In the genomic region with DNA sequence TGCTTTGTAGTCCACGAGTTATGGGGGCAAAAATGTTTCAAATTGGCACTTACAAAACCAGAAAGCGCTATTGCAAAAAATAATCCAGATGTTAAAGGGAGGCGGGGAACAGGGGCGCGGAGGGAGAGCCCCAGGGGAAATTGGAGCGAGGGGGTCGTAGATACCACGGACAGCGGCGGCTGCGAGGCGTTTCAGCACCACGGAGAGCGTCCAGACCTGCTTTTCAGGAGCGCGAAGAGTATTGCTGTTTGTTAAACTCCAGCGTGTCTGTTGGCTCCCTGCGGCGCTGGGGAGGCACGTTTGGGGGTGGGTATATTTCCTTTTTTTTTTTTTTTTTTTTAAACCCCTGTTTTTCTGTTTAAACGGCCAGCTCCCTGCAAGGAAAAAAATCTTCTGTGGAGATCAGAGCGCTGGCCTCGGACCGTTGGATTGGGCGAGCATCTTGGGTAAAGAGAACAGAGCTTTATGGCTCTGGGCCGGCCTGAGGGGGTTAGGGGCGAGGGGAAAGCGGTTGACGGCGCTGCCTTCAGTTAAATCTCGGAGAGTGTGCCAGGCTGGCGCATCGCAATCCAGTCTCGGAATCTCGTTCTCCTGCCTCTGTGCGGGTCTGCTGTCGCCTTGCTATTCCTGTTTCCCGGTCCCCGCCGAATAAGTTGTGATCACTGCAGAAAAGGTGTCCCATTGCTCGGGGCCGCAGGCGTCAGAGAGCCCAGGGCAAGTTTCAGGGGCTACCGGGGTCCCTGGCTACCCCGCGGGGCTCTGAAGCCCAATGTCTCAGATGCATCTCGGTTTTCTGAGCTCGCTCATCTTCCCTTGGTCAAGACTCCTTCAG, we compare ENCODE assay signal across 1 cellular context.
TF ChIP-seq lines count a peak whose summit lies in the region.

A gene (minus strand): TSS at position 288 of the 832 bp plus-strand sequence. CDS start 302 bp downstream, outside the sequence.

TF ChIP-seq in HepG2, 621 proteins besides CTCF, POLR2A, EP300 and RAD21 (continued from another document and continues in another):
- TF ChIP-seq, protein P1, sequence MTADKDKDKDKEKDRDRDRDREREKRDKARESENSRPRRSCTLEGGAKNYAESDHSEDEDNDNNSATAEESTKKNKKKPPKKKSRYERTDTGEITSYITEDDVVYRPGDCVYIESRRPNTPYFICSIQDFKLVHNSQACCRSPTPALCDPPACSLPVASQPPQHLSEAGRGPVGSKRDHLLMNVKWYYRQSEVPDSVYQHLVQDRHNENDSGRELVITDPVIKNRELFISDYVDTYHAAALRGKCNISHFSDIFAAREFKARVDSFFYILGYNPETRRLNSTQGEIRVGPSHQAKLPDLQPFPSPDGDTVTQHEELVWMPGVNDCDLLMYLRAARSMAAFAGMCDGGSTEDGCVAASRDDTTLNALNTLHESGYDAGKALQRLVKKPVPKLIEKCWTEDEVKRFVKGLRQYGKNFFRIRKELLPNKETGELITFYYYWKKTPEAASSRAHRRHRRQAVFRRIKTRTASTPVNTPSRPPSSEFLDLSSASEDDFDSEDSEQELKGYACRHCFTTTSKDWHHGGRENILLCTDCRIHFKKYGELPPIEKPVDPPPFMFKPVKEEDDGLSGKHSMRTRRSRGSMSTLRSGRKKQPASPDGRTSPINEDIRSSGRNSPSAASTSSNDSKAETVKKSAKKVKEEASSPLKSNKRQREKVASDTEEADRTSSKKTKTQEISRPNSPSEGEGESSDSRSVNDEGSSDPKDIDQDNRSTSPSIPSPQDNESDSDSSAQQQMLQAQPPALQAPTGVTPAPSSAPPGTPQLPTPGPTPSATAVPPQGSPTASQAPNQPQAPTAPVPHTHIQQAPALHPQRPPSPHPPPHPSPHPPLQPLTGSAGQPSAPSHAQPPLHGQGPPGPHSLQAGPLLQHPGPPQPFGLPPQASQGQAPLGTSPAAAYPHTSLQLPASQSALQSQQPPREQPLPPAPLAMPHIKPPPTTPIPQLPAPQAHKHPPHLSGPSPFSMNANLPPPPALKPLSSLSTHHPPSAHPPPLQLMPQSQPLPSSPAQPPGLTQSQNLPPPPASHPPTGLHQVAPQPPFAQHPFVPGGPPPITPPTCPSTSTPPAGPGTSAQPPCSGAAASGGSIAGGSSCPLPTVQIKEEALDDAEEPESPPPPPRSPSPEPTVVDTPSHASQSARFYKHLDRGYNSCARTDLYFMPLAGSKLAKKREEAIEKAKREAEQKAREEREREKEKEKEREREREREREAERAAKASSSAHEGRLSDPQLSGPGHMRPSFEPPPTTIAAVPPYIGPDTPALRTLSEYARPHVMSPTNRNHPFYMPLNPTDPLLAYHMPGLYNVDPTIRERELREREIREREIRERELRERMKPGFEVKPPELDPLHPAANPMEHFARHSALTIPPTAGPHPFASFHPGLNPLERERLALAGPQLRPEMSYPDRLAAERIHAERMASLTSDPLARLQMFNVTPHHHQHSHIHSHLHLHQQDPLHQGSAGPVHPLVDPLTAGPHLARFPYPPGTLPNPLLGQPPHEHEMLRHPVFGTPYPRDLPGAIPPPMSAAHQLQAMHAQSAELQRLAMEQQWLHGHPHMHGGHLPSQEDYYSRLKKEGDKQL (CRISPR knock-in tag; IDR thresholded peaks at IDR 0.05; ENCODE audit: low read depth): peak; percentile 92
- TF ChIP-seq, protein P2, sequence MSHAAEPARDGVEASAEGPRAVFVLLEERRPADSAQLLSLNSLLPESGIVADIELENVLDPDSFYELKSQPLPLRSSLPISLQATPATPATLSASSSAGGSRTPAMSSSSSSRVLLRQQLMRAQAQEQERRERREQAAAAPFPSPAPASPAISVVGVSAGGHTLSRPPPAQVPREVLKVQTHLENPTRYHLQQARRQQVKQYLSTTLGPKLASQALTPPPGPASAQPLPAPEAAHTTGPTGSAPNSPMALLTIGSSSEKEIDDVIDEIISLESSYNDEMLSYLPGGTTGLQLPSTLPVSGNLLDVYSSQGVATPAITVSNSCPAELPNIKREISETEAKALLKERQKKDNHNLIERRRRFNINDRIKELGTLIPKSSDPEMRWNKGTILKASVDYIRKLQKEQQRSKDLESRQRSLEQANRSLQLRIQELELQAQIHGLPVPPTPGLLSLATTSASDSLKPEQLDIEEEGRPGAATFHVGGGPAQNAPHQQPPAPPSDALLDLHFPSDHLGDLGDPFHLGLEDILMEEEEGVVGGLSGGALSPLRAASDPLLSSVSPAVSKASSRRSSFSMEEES (CRISPR knock-in tag; IDR thresholded peaks at IDR 0.05): peak; percentile 99
- TF ChIP-seq NR2C2 (CRISPR knock-in tag; IDR thresholded peaks at IDR 0.05; ENCODE audit: borderline replicate concordance) (peak; percentile 70), ZNF773 (CRISPR knock-in tag; IDR thresholded peaks at IDR 0.05; ENCODE audit: borderline replicate concordance) (peak; percentile 100), ZNF260 (CRISPR knock-in tag; IDR thresholded peaks at IDR 0.05; ENCODE audit: borderline replicate concordance, low read depth) (no peak), ZNF569 (CRISPR knock-in tag; IDR thresholded peaks at IDR 0.05; ENCODE audit: borderline replicate concordance) (peak; percentile 69; the same call in 1 of the 2 replicates), ZNF232 (CRISPR knock-in tag; IDR thresholded peaks at IDR 0.05; ENCODE audit: borderline replicate concordance) (peak; percentile 100), EEA1 (CRISPR knock-in tag; IDR thresholded peaks at IDR 0.05; ENCODE audit: borderline replicate concordance) (peak; percentile 100), KDM2A (CRISPR knock-in tag; IDR thresholded peaks at IDR 0.05; ENCODE audit: borderline replicate concordance, low read depth) (peak; percentile 99), TSC22D2 (CRISPR knock-in tag; IDR thresholded peaks at IDR 0.05; ENCODE audit: borderline replicate concordance) (peak; percentile 100), SP5 (CRISPR knock-in tag; IDR thresholded peaks at IDR 0.05; ENCODE audit: borderline replicate concordance, low read depth) (peak; percentile 81), KAT2B (IDR thresholded peaks at IDR 0.05; ENCODE audit: borderline replicate concordance, low read depth, low read length) (no peak), SMARCC2 (IDR thresholded peaks at IDR 0.05) (no peak), NR1H2 (CRISPR knock-in tag; IDR thresholded peaks at IDR 0.05; ENCODE audit: borderline replicate concordance, low read depth) (peak; percentile 99), GTF3A (CRISPR knock-in tag; conservative IDR thresholded peaks at IDR 0.05) (no peak), ZNF652 (CRISPR knock-in tag; IDR thresholded peaks at IDR 0.05; ENCODE audit: borderline replicate concordance, low read depth) (peak; percentile 76), RBM22 (optimal IDR thresholded peaks at IDR 0.05; ENCODE audit: low read length) (no peak), FOXA1 (IDR thresholded peaks at IDR 0.05) (no peak), FOXA1 (CRISPR knock-in tag; IDR thresholded peaks at IDR 0.05) (peak; percentile 54; the same call in 1 of the 2 replicates), CBX1 (IDR thresholded peaks at IDR 0.05; ENCODE audit: low read depth) (no peak), ZNF180 (CRISPR knock-in tag; IDR thresholded peaks at IDR 0.05; ENCODE audit: borderline replicate concordance, low read depth) (peak; percentile 98; the same call in 1 of the 2 replicates), ZBTB21 (CRISPR knock-in tag; IDR thresholded peaks at IDR 0.05) (peak; percentile 91), FOXA3 (CRISPR knock-in tag; IDR thresholded peaks at IDR 0.05) (peak; percentile 84), ZNF329 (CRISPR knock-in tag; IDR thresholded peaks at IDR 0.05; ENCODE audit: low read depth) (peak; percentile 97), ZBTB42 (CRISPR knock-in tag; IDR thresholded peaks at IDR 0.05) (peak; percentile 98), ZNF367 (CRISPR knock-in tag; IDR thresholded peaks at IDR 0.05; ENCODE audit: borderline replicate concordance) (peak; percentile 99), NFKBIZ (CRISPR knock-in tag; IDR thresholded peaks at IDR 0.05) (peak; percentile 100), ZNF780A (CRISPR knock-in tag; IDR thresholded peaks at IDR 0.05) (peak; percentile 99), SRSF1 (optimal IDR thresholded peaks at IDR 0.05; ENCODE audit: low read depth, low read length) (no peak), JUND (CRISPR knock-in tag; IDR thresholded peaks at IDR 0.05) (peak; percentile 83)
- TF ChIP-seq, protein P3, sequence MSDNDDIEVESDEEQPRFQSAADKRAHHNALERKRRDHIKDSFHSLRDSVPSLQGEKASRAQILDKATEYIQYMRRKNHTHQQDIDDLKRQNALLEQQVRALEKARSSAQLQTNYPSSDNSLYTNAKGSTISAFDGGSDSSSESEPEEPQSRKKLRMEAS (IDR thresholded peaks at IDR 0.05): 0 out of 2 replicates have a peak, but pooled peaks have one; percentile 25
- TF ChIP-seq, protein P4, sequence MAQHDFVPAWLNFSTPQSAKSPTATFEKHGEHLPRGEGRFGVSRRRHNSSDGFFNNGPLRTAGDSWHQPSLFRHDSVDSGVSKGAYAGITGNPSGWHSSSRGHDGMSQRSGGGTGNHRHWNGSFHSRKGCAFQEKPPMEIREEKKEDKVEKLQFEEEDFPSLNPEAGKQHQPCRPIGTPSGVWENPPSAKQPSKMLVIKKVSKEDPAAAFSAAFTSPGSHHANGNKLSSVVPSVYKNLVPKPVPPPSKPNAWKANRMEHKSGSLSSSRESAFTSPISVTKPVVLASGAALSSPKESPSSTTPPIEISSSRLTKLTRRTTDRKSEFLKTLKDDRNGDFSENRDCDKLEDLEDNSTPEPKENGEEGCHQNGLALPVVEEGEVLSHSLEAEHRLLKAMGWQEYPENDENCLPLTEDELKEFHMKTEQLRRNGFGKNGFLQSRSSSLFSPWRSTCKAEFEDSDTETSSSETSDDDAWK (CRISPR knock-in tag; IDR thresholded peaks at IDR 0.05): no peak
- TF ChIP-seq, protein P5, sequence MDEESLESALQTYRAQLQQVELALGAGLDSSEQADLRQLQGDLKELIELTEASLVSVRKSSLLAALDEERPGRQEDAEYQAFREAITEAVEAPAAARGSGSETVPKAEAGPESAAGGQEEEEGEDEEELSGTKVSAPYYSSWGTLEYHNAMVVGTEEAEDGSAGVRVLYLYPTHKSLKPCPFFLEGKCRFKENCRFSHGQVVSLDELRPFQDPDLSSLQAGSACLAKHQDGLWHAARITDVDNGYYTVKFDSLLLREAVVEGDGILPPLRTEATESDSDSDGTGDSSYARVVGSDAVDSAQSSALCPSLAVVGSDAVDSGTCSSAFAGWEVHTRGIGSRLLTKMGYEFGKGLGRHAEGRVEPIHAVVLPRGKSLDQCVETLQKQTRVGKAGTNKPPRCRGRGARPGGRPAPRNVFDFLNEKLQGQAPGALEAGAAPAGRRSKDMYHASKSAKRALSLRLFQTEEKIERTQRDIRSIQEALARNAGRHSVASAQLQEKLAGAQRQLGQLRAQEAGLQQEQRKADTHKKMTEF (CRISPR knock-in tag; IDR thresholded peaks at IDR 0.05): peak; percentile 97
- TF ChIP-seq, protein P6, sequence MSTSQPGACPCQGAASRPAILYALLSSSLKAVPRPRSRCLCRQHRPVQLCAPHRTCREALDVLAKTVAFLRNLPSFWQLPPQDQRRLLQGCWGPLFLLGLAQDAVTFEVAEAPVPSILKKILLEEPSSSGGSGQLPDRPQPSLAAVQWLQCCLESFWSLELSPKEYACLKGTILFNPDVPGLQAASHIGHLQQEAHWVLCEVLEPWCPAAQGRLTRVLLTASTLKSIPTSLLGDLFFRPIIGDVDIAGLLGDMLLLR (CRISPR knock-in tag; IDR thresholded peaks at IDR 0.05): peak; percentile 99
- TF ChIP-seq, protein P7, sequence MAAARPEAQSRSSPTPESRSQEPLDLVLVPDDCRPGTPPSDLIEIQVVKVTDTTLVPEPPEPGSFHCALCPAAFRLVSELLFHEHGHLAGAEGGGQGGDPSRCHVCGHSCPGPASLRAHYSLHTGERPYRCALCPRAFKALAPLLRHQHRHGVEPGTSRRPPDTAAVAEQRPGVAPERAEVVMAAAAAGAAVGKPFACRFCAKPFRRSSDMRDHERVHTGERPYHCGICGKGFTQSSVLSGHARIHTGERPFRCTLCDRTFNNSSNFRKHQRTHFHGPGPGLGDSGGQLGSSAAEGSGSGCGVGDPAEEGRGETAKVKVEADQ (CRISPR knock-in tag; IDR thresholded peaks at IDR 0.05; ENCODE audit: borderline replicate concordance): peak; percentile 100
- TF ChIP-seq, protein P8, sequence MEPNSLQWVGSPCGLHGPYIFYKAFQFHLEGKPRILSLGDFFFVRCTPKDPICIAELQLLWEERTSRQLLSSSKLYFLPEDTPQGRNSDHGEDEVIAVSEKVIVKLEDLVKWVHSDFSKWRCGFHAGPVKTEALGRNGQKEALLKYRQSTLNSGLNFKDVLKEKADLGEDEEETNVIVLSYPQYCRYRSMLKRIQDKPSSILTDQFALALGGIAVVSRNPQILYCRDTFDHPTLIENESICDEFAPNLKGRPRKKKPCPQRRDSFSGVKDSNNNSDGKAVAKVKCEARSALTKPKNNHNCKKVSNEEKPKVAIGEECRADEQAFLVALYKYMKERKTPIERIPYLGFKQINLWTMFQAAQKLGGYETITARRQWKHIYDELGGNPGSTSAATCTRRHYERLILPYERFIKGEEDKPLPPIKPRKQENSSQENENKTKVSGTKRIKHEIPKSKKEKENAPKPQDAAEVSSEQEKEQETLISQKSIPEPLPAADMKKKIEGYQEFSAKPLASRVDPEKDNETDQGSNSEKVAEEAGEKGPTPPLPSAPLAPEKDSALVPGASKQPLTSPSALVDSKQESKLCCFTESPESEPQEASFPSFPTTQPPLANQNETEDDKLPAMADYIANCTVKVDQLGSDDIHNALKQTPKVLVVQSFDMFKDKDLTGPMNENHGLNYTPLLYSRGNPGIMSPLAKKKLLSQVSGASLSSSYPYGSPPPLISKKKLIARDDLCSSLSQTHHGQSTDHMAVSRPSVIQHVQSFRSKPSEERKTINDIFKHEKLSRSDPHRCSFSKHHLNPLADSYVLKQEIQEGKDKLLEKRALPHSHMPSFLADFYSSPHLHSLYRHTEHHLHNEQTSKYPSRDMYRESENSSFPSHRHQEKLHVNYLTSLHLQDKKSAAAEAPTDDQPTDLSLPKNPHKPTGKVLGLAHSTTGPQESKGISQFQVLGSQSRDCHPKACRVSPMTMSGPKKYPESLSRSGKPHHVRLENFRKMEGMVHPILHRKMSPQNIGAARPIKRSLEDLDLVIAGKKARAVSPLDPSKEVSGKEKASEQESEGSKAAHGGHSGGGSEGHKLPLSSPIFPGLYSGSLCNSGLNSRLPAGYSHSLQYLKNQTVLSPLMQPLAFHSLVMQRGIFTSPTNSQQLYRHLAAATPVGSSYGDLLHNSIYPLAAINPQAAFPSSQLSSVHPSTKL (CRISPR knock-in tag; IDR thresholded peaks at IDR 0.05): peak; percentile 95
- TF ChIP-seq, protein P9, sequence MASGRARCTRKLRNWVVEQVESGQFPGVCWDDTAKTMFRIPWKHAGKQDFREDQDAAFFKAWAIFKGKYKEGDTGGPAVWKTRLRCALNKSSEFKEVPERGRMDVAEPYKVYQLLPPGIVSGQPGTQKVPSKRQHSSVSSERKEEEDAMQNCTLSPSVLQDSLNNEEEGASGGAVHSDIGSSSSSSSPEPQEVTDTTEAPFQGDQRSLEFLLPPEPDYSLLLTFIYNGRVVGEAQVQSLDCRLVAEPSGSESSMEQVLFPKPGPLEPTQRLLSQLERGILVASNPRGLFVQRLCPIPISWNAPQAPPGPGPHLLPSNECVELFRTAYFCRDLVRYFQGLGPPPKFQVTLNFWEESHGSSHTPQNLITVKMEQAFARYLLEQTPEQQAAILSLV (CRISPR knock-in tag; IDR thresholded peaks at IDR 0.05; ENCODE audit: borderline replicate concordance): peak; percentile 100
- TF ChIP-seq, protein P10, sequence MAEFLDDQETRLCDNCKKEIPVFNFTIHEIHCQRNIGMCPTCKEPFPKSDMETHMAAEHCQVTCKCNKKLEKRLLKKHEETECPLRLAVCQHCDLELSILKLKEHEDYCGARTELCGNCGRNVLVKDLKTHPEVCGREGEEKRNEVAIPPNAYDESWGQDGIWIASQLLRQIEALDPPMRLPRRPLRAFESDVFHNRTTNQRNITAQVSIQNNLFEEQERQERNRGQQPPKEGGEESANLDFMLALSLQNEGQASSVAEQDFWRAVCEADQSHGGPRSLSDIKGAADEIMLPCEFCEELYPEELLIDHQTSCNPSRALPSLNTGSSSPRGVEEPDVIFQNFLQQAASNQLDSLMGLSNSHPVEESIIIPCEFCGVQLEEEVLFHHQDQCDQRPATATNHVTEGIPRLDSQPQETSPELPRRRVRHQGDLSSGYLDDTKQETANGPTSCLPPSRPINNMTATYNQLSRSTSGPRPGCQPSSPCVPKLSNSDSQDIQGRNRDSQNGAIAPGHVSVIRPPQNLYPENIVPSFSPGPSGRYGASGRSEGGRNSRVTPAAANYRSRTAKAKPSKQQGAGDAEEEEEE (CRISPR knock-in tag; IDR thresholded peaks at IDR 0.05; ENCODE audit: borderline replicate concordance): peak; percentile 99
